Comparison of ENCODE assay signal across 11 cellular contexts in genomic region chr15:63491116-63491817, GRCh38. TPM values are rescaled to one million over a fixed set of nuclear protein-coding genes. Genes with fewer than 3 reads are reported as not detected.
DNase-seq lines count a peak whose midpoint lies in the region; ATAC-seq and TF ChIP-seq lines count a peak whose summit lies in the region.
"Had no signal": no experiment of that assay in that cellular context is flagged by ENCODE, and none has a peak within 500 bp of the region (broad histone marks: within the 10 kb centered on the region; RNA-seq: fewer than 3 reads in every experiment).

No MANE protein-coding gene starts in this region.

- no peak for TF ChIP-seq POLR2A in suprapubic skin (IDR thresholded peaks at IDR 0.05)

- no peak for TF ChIP-seq EP300 in suprapubic skin (IDR thresholded peaks at IDR 0.05)

- ATAC-seq in heart right ventricle (peak in 7 of 8 donors; percentile 29 to 65 (median 50)), GM19463 (IDR thresholded peaks at IDR 0.05; ENCODE audit: unreplicated experiment) (no peak)
- ATAC-seq: Panc1 had no signal

- H3K27me3 ChIP-seq in OCI-LY1 (ENCODE audit: insufficient read depth, low read length) = no peaks in the 10 kb centered on the region
- no peaks in the 10 kb centered on the region for H3K27me3 ChIP-seq in heart right ventricle
- H3K27me3 ChIP-seq in suprapubic skin = no peaks in the 10 kb centered on the region

- no peaks in the 10 kb centered on the region for H3K9me3 ChIP-seq in OCI-LY1 (ENCODE audit: low read length)
- H3K9me3 ChIP-seq in heart right ventricle = no peaks in the 10 kb centered on the region
- no peaks in the 10 kb centered on the region for H3K9me3 ChIP-seq in suprapubic skin

- H3K4me3 ChIP-seq in OCI-LY1 (ENCODE audit: low read depth, low read length, poor library complexity, severe bottlenecking) = no peak overlapping the region
- H3K4me3 ChIP-seq in heart right ventricle = peak overlapping the region in 1 of 10 donors; percentile 9
- H3K4me3 ChIP-seq in suprapubic skin = no peak overlapping the region

- no peak overlapping the region for H2AFZ ChIP-seq in OCI-LY1 (ENCODE audit: low read length)
- H2AFZ ChIP-seq: parathyroid adenoma had no signal

- peak; percentile 16 for DNase-seq in activated effector memory CD4-positive, alpha-beta T cell treated with anti-CD3 and anti-CD28 coated beads, Interleukin-2, amount 50 U/mL, for 16 hours
- DNase-seq in activated effector memory CD4-positive, alpha-beta T cell treated with Interleukin-2 at 50 U/mL for 16 hours = no peak
- DNase-seq in heart right ventricle = no peak
- DNase-seq in suprapubic skin (ENCODE audit: low spot score in 2 of 2) = no peak
- no peak for DNase-seq in NCI-H446 (lab: John Stamatoyannopoulos, UW)
- no peak for DNase-seq in cerebellar nuclear complex (lab: John Stamatoyannopoulos, UW)
- DNase-seq: activated CD4-positive, alpha-beta T cell treated with anti-CD3 and anti-CD28 coated beads for 1 hour had no signal

- intact Hi-C loops in heart right ventricle (cut with DNase I) = loop anchor here in 2 of 10 donors (10.0 kb wide), 1 partner anchor 104 kb away; the partner anchor contains the start of gene FBXL22 (in 2 of the 2)

- H3K27ac ChIP-seq in OCI-LY1 (ENCODE audit: low read depth, low read length, poor library complexity, severe bottlenecking) (peak overlapping the region; percentile 39), heart right ventricle (peak overlapping the region in 4 of 10 donors; percentile 19 to 88 (median 44)), suprapubic skin (peak overlapping the region; percentile 54)
- H3K27ac ChIP-seq: parathyroid adenoma had no signal

- no peaks in the 10 kb centered on the region for H3F3A ChIP-seq in OCI-LY1 (ENCODE audit: insufficient read depth, low read length)

- no peaks in the 10 kb centered on the region for H3K36me3 ChIP-seq in OCI-LY1 (ENCODE audit: insufficient read depth, low read length)
- H3K36me3 ChIP-seq in heart right ventricle = no peaks in the 10 kb centered on the region
- no peaks in the 10 kb centered on the region for H3K36me3 ChIP-seq in suprapubic skin

- no peaks in the 10 kb centered on the region for H4K20me1 ChIP-seq in OCI-LY1 (ENCODE audit: insufficient read depth, low read length)

- TF ChIP-seq CTCF in OCI-LY1 (IDR thresholded peaks at IDR 0.05; ENCODE audit: low read length) = no peak
- no peak for TF ChIP-seq CTCF in heart right ventricle (IDR thresholded peaks at IDR 0.05)
- TF ChIP-seq CTCF in suprapubic skin (IDR thresholded peaks at IDR 0.05) = no peak

- no peak overlapping the region; the same call in 1 of the 2 replicates for H3K4me2 ChIP-seq in OCI-LY1 (ENCODE audit: low read length)

- H3K79me2 ChIP-seq in OCI-LY1 (ENCODE audit: insufficient read depth, low read length) = no peaks in the 10 kb centered on the region
- H3K79me2 ChIP-seq: parathyroid adenoma had no signal

- no peak overlapping the region for H3K9ac ChIP-seq in OCI-LY1 (ENCODE audit: low read length)
- H3K9ac ChIP-seq: parathyroid adenoma had no signal

- H3K4me1 ChIP-seq in OCI-LY1 (ENCODE audit: insufficient read depth, low read length, severe bottlenecking) (peaks cover 33% of the 10 kb centered on the region), heart right ventricle (peaks cover 0 to 96% (median 0%) of the 10 kb centered on the region in 9 donors), suprapubic skin (peaks cover 20% of the 10 kb centered on the region)
- H3K4me1 ChIP-seq: parathyroid adenoma had no signal

- H3K9me2 ChIP-seq in OCI-LY1 (ENCODE audit: low read depth, low read length) = no peaks in the 10 kb centered on the region

- WGBS in heart right ventricle, 2 donors = 75 to 88% methylated on average over 5 of the region's 5 CpGs
- WGBS in suprapubic skin = 79% methylated on average over 5 of the region's 5 CpGs

RNA-seq across cellular contexts. Expression of gene USP3, which starts 13.1 kb away (rescaled TPM):
- total RNA-seq in heart right ventricle (10 to 100 TPM; 11.4 to 23.7 (median 17.6) TPM), suprapubic skin (100 to 1,000 TPM in 1 of 4 donors, 10 to 100 TPM in 3; 43.2 to 105 (median 48.0) TPM)
- polyA plus RNA-seq in heart right ventricle = 10 to 100 TPM in 1 of 2 donors, 1 to 10 TPM in 1; 8.4 to 15.4 TPM
